20 cellular contexts compared by ENCODE assay signal in the genomic region with DNA sequence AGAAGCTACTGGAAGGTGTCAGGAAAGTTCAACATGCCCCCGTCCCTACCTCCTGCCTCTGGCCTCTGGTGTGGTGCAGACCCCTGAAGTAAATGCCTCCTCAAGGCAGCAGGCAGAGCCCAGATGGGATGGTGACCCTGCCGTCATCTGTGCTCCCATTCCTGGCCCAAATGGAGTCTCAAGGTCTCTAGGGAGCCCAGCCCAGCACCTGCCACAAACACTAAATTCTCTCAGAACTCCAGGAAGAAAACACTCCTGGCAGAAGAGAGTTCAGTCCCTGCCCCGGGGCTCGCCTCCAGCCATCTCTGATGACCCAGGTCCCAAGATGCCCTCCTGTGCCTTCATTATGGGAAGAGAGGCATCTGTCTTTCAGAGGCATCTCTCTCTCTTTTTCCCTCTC.
DNase-seq lines count a peak whose midpoint lies in the region; ATAC-seq, FAIRE-seq and TF ChIP-seq lines count a peak whose summit lies in the region.
"Had no signal": no experiment of that assay in that cellular context is flagged by ENCODE, and none has a peak within 500 bp of the region (broad histone marks: within the 10 kb centered on the region; RNA-seq: fewer than 3 reads in every experiment).

No MANE protein-coding gene starts in this region.

- POLR2A ChIA-PET in WTC11 (lab: Charles Lee): interaction anchor here (0.7 kb wide), 1 partner anchor 225 kb away, joined by 4 read pairs; no protein-coding TSS in a partner anchor
- POLR2A ChIA-PET in activated CD4-positive, alpha-beta memory T cell treated with anti-CD3 and anti-CD28 coated beads, Interleukin-2, amount 10 ng/mL, durations not matched to agents 7 days and 5 days (lab: Charles Lee): no interaction called here

- CTCF ChIA-PET in WTC11 (lab: Charles Lee): no interaction called here
- CTCF ChIA-PET in activated CD4-positive, alpha-beta memory T cell treated with anti-CD3 and anti-CD28 coated beads, Interleukin-2, amount 10 ng/mL, durations not matched to agents 7 days and 5 days (lab: Charles Lee): no interaction called here

- H3K27me3 ChIP-seq in BLaER1 (no peaks in the 10 kb centered on the region), body of pancreas (no peaks in the 10 kb centered on the region), pancreas (no peaks in the 10 kb centered on the region)

- H3K4me1 ChIP-seq in BLaER1: peaks cover 24% of the 10 kb centered on the region
- H3K4me1 ChIP-seq in body of pancreas: peaks cover 34% of the 10 kb centered on the region
- H3K4me1 ChIP-seq in pancreas: peaks cover 4 to 13% (median 4%) of the 10 kb centered on the region in 3 donors
- H3K4me1 ChIP-seq: HAP-1 had no signal

- no peak overlapping the region for H3K9ac ChIP-seq in BLaER1

- H3K4me2 ChIP-seq in BLaER1: peak overlapping the region; percentile 22

- H3K4me3 Mint-ChIP-seq in neural crest cell: no peak overlapping the region
- no peak overlapping the region for H3K4me3 Mint-ChIP-seq in WTC11
- no peak overlapping the region for H3K4me3 Mint-ChIP-seq in activated CD4-positive, alpha-beta memory T cell treated with anti-CD3 and anti-CD28 coated beads, Interleukin-2, amount 10 ng/mL, durations not matched to agents 7 days and 5 days
- H3K4me3 Mint-ChIP-seq: CD4-positive, alpha-beta T cell; CD8-positive, alpha-beta memory T cell; HFFc6 had no signal

- no peak overlapping the region for H3K27ac ChIP-seq in BLaER1
- peak overlapping the region in 2 of 4 donors; percentile 32 to 41 for H3K27ac ChIP-seq in body of pancreas
- H3K27ac ChIP-seq in pancreas: no peak overlapping the region
- H3K27ac ChIP-seq: C4-2B had no signal

- H3K27me3 Mint-ChIP-seq in neural crest cell (ENCODE audit: low read depth) (no peaks in the 10 kb centered on the region), WTC11 (ENCODE audit: low read depth) (no peaks in the 10 kb centered on the region; the same call in 1 of the 2 replicates)
- H3K27me3 Mint-ChIP-seq in activated CD4-positive, alpha-beta memory T cell treated with anti-CD3 and anti-CD28 coated beads, Interleukin-2, amount 10 ng/mL, durations not matched to agents 7 days and 5 days: peaks cover 3% of the 10 kb centered on the region

- H3K36me3 Mint-ChIP-seq in neural crest cell (ENCODE audit: low read depth) (no peaks in the 10 kb centered on the region), WTC11 (peaks cover 3% of the 10 kb centered on the region)
- no peaks in the 10 kb centered on the region for H3K36me3 Mint-ChIP-seq in activated CD4-positive, alpha-beta memory T cell treated with anti-CD3 and anti-CD28 coated beads, Interleukin-2, amount 10 ng/mL, durations not matched to agents 7 days and 5 days (ENCODE audit: low read depth)
- H3K36me3 Mint-ChIP-seq: CD8-positive, alpha-beta memory T cell had no signal

- peak overlapping the region; percentile 6 for H3K27ac Mint-ChIP-seq in neural crest cell (ENCODE audit: unreplicated experiment)
- H3K27ac Mint-ChIP-seq in WTC11: no peak overlapping the region
- H3K27ac Mint-ChIP-seq in activated CD4-positive, alpha-beta memory T cell treated with anti-CD3 and anti-CD28 coated beads, Interleukin-2, amount 10 ng/mL, durations not matched to agents 7 days and 5 days: no peak overlapping the region
- H3K27ac Mint-ChIP-seq: CD4-positive, alpha-beta T cell; CD8-positive, alpha-beta memory T cell; HFFc6 had no signal

- intact Hi-C loops in body of pancreas (cut with DNase I) (no loop called here), pancreas (cut with DNase I) (no loop called here)

- DNase-seq in body of pancreas (peak; percentile 58 to 80 (median 68)), neural crest cell (ENCODE audit: low read depth, low spot score) (no peak), pancreas (peak in 5 of 6 donors; percentile 51 to 69 (median 59)), WTC11 (ENCODE audit: low spot score) (no peak)
- no peak for DNase-seq in activated CD4-positive, alpha-beta memory T cell treated with anti-CD3 and anti-CD28 coated beads, Interleukin-2, amount 10 ng/mL, durations not matched to agents 7 days and 5 days
- DNase-seq: CD4-positive, alpha-beta T cell; CD8-positive, alpha-beta memory T cell; DMS79; EL; GF-D8; GOT3; HFFc6 had no signal

- H3K36me3 ChIP-seq in BLaER1 (no peaks in the 10 kb centered on the region), body of pancreas (replicated peaks in 1 of 2; ENCODE audit: insufficient read depth in 1 of 2, low read depth in 2 of 2) (no peaks in the 10 kb centered on the region), pancreas (no peaks in the 10 kb centered on the region)
- H3K36me3 ChIP-seq: HAP-1 had no signal

- no peak overlapping the region for H3K4me3 ChIP-seq in BLaER1
- no peak overlapping the region for H3K4me3 ChIP-seq in body of pancreas
- H3K4me3 ChIP-seq in pancreas: no peak overlapping the region
- H3K4me3 ChIP-seq: HAP-1 had no signal

- H3K9me3 Mint-ChIP-seq in neural crest cell (no peaks in the 10 kb centered on the region), WTC11 (peaks cover 6% of the 10 kb centered on the region)
- H3K9me3 Mint-ChIP-seq in activated CD4-positive, alpha-beta memory T cell treated with anti-CD3 and anti-CD28 coated beads, Interleukin-2, amount 10 ng/mL, durations not matched to agents 7 days and 5 days: no peaks in the 10 kb centered on the region
- H3K9me3 Mint-ChIP-seq: CD4-positive, alpha-beta T cell; HFFc6 had no signal

- no peak for TF ChIP-seq POLR2A in body of pancreas (IDR thresholded peaks at IDR 0.05)

- TF ChIP-seq CTCF in body of pancreas (IDR thresholded peaks at IDR 0.05): no peak
- TF ChIP-seq CTCF in neural crest cell (conservative IDR thresholded peaks at IDR 0.05): no peak
- TF ChIP-seq CTCF in pancreas (IDR thresholded peaks at IDR 0.05): no peak
- no peak for TF ChIP-seq CTCF in WTC11 (IDR thresholded peaks at IDR 0.05)

- ATAC-seq in body of pancreas: peak; percentile 80
- ATAC-seq in pancreas: peak; percentile 71 to 85 (median 80)
- ATAC-seq in GM21390 (IDR thresholded peaks at IDR 0.05; ENCODE audit: unreplicated experiment): no peak
- ATAC-seq in WTC11: no peak

- 46 to 54% methylated on average over 4 of the region's 4 CpGs for WGBS in body of pancreas, 2 donors
- 49 to 53% methylated on average over 4 of the region's 4 CpGs for WGBS in pancreas, 2 donors

- no peaks in the 10 kb centered on the region for H4K20me1 ChIP-seq in BLaER1

- no peak for FAIRE-seq in pancreas (lab: Jason Lieb, UNC)
- FAIRE-seq: D721Med, GM12891, GM18507, H54 had no signal

- peaks cover 58% of the 10 kb centered on the region for H3K4me1 Mint-ChIP-seq in neural crest cell
- H3K4me1 Mint-ChIP-seq in WTC11: peaks cover 22% of the 10 kb centered on the region
- no peaks in the 10 kb centered on the region for H3K4me1 Mint-ChIP-seq in activated CD4-positive, alpha-beta memory T cell treated with anti-CD3 and anti-CD28 coated beads, Interleukin-2, amount 10 ng/mL, durations not matched to agents 7 days and 5 days
- H3K4me1 Mint-ChIP-seq: CD8-positive, alpha-beta memory T cell had no signal

- H3K9me3 ChIP-seq in BLaER1: no peaks in the 10 kb centered on the region
- no peaks in the 10 kb centered on the region for H3K9me3 ChIP-seq in body of pancreas
- no peaks in the 10 kb centered on the region for H3K9me3 ChIP-seq in pancreas
- H3K9me3 ChIP-seq: HAP-1 had no signal

TF ChIP-seq in WTC11, 78 proteins besides CTCF, POLR2A, EP300 and RAD21 (continues in another document):
- TF ChIP-seq, protein P1, sequence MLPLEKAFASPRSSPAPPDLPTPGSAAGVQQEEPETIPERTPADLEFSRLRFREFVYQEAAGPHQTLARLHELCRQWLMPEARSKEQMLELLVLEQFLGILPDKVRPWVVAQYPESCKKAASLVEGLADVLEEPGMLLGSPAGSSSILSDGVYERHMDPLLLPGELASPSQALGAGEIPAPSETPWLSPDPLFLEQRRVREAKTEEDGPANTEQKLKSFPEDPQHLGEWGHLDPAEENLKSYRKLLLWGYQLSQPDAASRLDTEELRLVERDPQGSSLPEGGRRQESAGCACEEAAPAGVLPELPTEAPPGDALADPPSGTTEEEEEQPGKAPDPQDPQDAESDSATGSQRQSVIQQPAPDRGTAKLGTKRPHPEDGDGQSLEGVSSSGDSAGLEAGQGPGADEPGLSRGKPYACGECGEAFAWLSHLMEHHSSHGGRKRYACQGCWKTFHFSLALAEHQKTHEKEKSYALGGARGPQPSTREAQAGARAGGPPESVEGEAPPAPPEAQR (CRISPR knock-in tag; IDR thresholded peaks at IDR 0.05): no peak
- TF ChIP-seq, protein P2, sequence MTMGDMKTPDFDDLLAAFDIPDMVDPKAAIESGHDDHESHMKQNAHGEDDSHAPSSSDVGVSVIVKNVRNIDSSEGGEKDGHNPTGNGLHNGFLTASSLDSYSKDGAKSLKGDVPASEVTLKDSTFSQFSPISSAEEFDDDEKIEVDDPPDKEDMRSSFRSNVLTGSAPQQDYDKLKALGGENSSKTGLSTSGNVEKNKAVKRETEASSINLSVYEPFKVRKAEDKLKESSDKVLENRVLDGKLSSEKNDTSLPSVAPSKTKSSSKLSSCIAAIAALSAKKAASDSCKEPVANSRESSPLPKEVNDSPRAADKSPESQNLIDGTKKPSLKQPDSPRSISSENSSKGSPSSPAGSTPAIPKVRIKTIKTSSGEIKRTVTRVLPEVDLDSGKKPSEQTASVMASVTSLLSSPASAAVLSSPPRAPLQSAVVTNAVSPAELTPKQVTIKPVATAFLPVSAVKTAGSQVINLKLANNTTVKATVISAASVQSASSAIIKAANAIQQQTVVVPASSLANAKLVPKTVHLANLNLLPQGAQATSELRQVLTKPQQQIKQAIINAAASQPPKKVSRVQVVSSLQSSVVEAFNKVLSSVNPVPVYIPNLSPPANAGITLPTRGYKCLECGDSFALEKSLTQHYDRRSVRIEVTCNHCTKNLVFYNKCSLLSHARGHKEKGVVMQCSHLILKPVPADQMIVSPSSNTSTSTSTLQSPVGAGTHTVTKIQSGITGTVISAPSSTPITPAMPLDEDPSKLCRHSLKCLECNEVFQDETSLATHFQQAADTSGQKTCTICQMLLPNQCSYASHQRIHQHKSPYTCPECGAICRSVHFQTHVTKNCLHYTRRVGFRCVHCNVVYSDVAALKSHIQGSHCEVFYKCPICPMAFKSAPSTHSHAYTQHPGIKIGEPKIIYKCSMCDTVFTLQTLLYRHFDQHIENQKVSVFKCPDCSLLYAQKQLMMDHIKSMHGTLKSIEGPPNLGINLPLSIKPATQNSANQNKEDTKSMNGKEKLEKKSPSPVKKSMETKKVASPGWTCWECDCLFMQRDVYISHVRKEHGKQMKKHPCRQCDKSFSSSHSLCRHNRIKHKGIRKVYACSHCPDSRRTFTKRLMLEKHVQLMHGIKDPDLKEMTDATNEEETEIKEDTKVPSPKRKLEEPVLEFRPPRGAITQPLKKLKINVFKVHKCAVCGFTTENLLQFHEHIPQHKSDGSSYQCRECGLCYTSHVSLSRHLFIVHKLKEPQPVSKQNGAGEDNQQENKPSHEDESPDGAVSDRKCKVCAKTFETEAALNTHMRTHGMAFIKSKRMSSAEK (CRISPR knock-in tag; IDR thresholded peaks at IDR 0.05; ENCODE audit: borderline replicate concordance): no peak
- TF ChIP-seq ZNF317 (CRISPR knock-in tag; IDR thresholded peaks at IDR 0.05; ENCODE audit: borderline replicate concordance, low read depth) (no peak), RORB (CRISPR knock-in tag; IDR thresholded peaks at IDR 0.05) (no peak), SOX15 (CRISPR knock-in tag; IDR thresholded peaks at IDR 0.05) (no peak), FOXP1 (CRISPR knock-in tag; IDR thresholded peaks at IDR 0.05; ENCODE audit: borderline replicate concordance) (no peak), SMAD4 (CRISPR knock-in tag; IDR thresholded peaks at IDR 0.05) (no peak)

Comparison
In these comparisons a context has a peak if more than half of its experiments do, and no peak if none do; other contexts are left out.
1. ATAC-seq: peak in body of pancreas (single experiment) and pancreas (4 of 4); none in GM21390 (single experiment) and WTC11 (single experiment).
2. DNase-seq: peak in body of pancreas (4 of 4) and pancreas (5 of 6); none in neural crest cell (single experiment), WTC11 (single experiment) and activated CD4-positive, alpha-beta memory T cell treated with anti-CD3 and anti-CD28 coated beads, Interleukin-2, amount 10 ng/mL, durations not matched to agents 7 days and 5 days (single experiment).